ENCODE assay signal across 18 cellular contexts in genomic region chrX:39161856-39162255, GRCh38.
DNase-seq lines count a peak whose midpoint lies in the region; ATAC-seq, FAIRE-seq and TF ChIP-seq lines count a peak whose summit lies in the region.
"Had no signal": no experiment of that assay in that cellular context is flagged by ENCODE, and none has a peak within 500 bp of the region (broad histone marks: within the 10 kb centered on the region; RNA-seq: fewer than 3 reads in every experiment).

No MANE protein-coding gene starts in this region.

- no peaks in the 10 kb centered on the region for H4K20me1 ChIP-seq in HepG2 (ENCODE audit: insufficient read depth, low read length)

- H3K9ac ChIP-seq in iPS-20b (ENCODE audit: low read depth, low read length) (no peak overlapping the region), HepG2 (ENCODE audit: insufficient read depth, low read depth, low read length) (no peak overlapping the region)
- H3K9ac ChIP-seq: SK-N-SH had no signal

- H3K36me3 Mint-ChIP-seq in activated T-cell treated with anti-CD3 and anti-CD28 coated beads, Interleukin-2, amount 50 U/mL, for 4 hours (ENCODE audit: insufficient read depth) = no peaks in the 10 kb centered on the region
- no peaks in the 10 kb centered on the region for H3K36me3 Mint-ChIP-seq in WTC11
- H3K36me3 Mint-ChIP-seq in stimulated activated naive B cell treated with anti-CD40 and anti-IgM and Interleukin-4, amounts not matched to agents 10 μg/mL and 1 μg/mL and 100 μg/mL, for 72 hours = peaks cover 0 to 5% of the 10 kb centered on the region in 2 donors

- H3K79me2 ChIP-seq in HepG2 (ENCODE audit: insufficient read depth, low read length) = no peaks in the 10 kb centered on the region

- POLR2A ChIA-PET in WTC11 (lab: Charles Lee) = no interaction called here
- POLR2A ChIA-PET in HepG2 (lab: Yijun Ruan, JAX) = no interaction called here

- H3K4me1 ChIP-seq in iPS-20b (ENCODE audit: insufficient read depth, low read length) (no peaks in the 10 kb centered on the region), HepG2 (ENCODE audit: insufficient read depth, low read length) (no peaks in the 10 kb centered on the region)
- H3K4me1 ChIP-seq: ascending aorta, prostate gland had no signal

- CTCF ChIA-PET in WTC11 (lab: Charles Lee) = interaction anchor here (0.6 to 5.5 kb wide), 4 partner anchors 10 to 147 kb away, joined by 3 to 42 read pairs (median 4); no protein-coding TSS in a partner anchor
- CTCF ChIA-PET in HepG2 (lab: Yijun Ruan, JAX; ENCODE audit: low intra/inter-chr PET ratio, low total read pairs) = no interaction called here

- no peaks in the 10 kb centered on the region for H3K9me3 ChIP-seq in iPS-20b (ENCODE audit: insufficient read depth, low read depth, low read length)
- no peaks in the 10 kb centered on the region for H3K9me3 ChIP-seq in HepG2 (ENCODE audit: low read length)
- H3K9me3 ChIP-seq: ascending aorta, prostate gland, SK-N-SH, tibial artery had no signal

- TF ChIP-seq EP300 in HepG2 (IDR thresholded peaks at IDR 0.05; ENCODE audit: low read depth in 2 of 2, low read length in 2 of 2) (no peak), HepG2 (CRISPR knock-in tag; IDR thresholded peaks at IDR 0.05; ENCODE audit: borderline replicate concordance) (no peak)

- H3K4me3 ChIP-seq in iPS-20b (ENCODE audit: low read length) = peak overlapping the region; percentile 37
- H3K4me3 ChIP-seq in lower leg skin (ENCODE audit: low read depth, poor library complexity, severe bottlenecking) = no peak overlapping the region
- H3K4me3 ChIP-seq in HepG2 (replicated peaks in 1 of 3; ENCODE audit: insufficient read depth in 1 of 3, low read depth in 2 of 3, low read length in 3 of 3) = no peak overlapping the region
- H3K4me3 ChIP-seq: prostate gland had no signal

- peaks cover 27% of the 10 kb centered on the region for H3K27me3 ChIP-seq in iPS-20b (ENCODE audit: insufficient read depth, low read length)
- no peaks in the 10 kb centered on the region for H3K27me3 ChIP-seq in HepG2 (ENCODE audit: control insufficient read depth in 1 of 2, insufficient read depth in 2 of 2, low read length in 2 of 2)
- H3K27me3 ChIP-seq: ascending aorta, tibial artery had no signal

- no peak overlapping the region for H3K4me2 ChIP-seq in HepG2 (ENCODE audit: low read depth, low read length)
- H3K4me2 ChIP-seq: SK-N-SH had no signal

- ATAC-seq in activated T-cell treated with anti-CD3 and anti-CD28 coated beads, Interleukin-2, amount 50 U/mL, for 4 hours = no peak
- ATAC-seq in WTC11 (no peak), HepG2 (no peak), left ventricle myocardium superior (no peak)
- no peak for ATAC-seq in stimulated activated naive B cell treated with anti-CD40 and anti-IgM and Interleukin-4, amounts not matched to agents 10 μg/mL and 1 μg/mL and 100 μg/mL, for 72 hours (replicated peaks)
- ATAC-seq: left lobe of liver had no signal

- H3K36me3 ChIP-seq in iPS-20b (ENCODE audit: insufficient read depth, low read depth, low read length) (no peaks in the 10 kb centered on the region), HepG2 (replicated peaks in 1 of 2; ENCODE audit: control insufficient read depth in 1 of 2, insufficient read depth in 2 of 2, low read length in 2 of 2) (no peaks in the 10 kb centered on the region)
- H3K36me3 ChIP-seq: ascending aorta, prostate gland, tibial artery had no signal

- no peak for DNase-seq in activated T-cell treated with anti-CD3 and anti-CD28 coated beads, Interleukin-2, amount 50 U/mL, for 4 hours
- no peak for DNase-seq in activated T-cell treated with anti-CD3 and anti-CD28 coated beads, Interleukin-2, amount 50 U/mL, for 48 hours
- DNase-seq in WTC11 (ENCODE audit: low spot score) (no peak), lower leg skin (ENCODE audit: low spot score in 2 of 2) (no peak), HepG2 (ENCODE audit: low spot score) (no peak), left ventricle myocardium superior (no peak)
- no peak for DNase-seq in stimulated activated naive B cell treated with anti-CD40 and anti-IgM and Interleukin-4, amounts not matched to agents 10 μg/mL and 1 μg/mL and 100 μg/mL, for 72 hours
- DNase-seq: dermis blood vessel endothelial cell, NCI-H2171 treated with DMSO at 0.1 percent for 48 hours, RPMI8226, SK-N-SH, T1000, tibial artery had no signal

- H3K4me1 Mint-ChIP-seq in activated T-cell treated with anti-CD3 and anti-CD28 coated beads, Interleukin-2, amount 50 U/mL, for 4 hours (ENCODE audit: low read depth) = peaks cover 25% of the 10 kb centered on the region
- H3K4me1 Mint-ChIP-seq in WTC11 = peaks cover 15% of the 10 kb centered on the region
- H3K4me1 Mint-ChIP-seq in stimulated activated naive B cell treated with anti-CD40 and anti-IgM and Interleukin-4, amounts not matched to agents 10 μg/mL and 1 μg/mL and 100 μg/mL, for 72 hours = peaks cover 24 to 52% of the 10 kb centered on the region in 2 donors

- H2AFZ ChIP-seq in HepG2 (ENCODE audit: low read length) = no peak overlapping the region

- TF ChIP-seq POLR2A in lower leg skin (IDR thresholded peaks at IDR 0.05) (no peak), HepG2 (IDR thresholded peaks at IDR 0.05; ENCODE audit: insufficient read depth in 1 of 2, low read depth in 2 of 2, low read length in 2 of 2) (no peak)

- peaks cover 9% of the 10 kb centered on the region for H3K27me3 Mint-ChIP-seq in activated T-cell treated with anti-CD3 and anti-CD28 coated beads, Interleukin-2, amount 50 U/mL, for 4 hours (ENCODE audit: low read depth)
- H3K27me3 Mint-ChIP-seq in WTC11 (ENCODE audit: low read depth) = peaks cover 33% of the 10 kb centered on the region
- H3K27me3 Mint-ChIP-seq in stimulated activated naive B cell treated with anti-CD40 and anti-IgM and Interleukin-4, amounts not matched to agents 10 μg/mL and 1 μg/mL and 100 μg/mL, for 72 hours = peaks cover 0 to 25% of the 10 kb centered on the region in 2 donors

- H3K27ac ChIP-seq in iPS-20b (ENCODE audit: low read length) (no peak overlapping the region), HepG2 (ENCODE audit: extremely low read length, insufficient read depth, low read length) (no peak overlapping the region)
- H3K27ac ChIP-seq: ascending aorta, C4-2B, prostate gland, tibial artery had no signal

- FAIRE-seq in HepG2 (lab: Jason Lieb, UNC) = no peak

- BruUV-seq in HepG2 (replicated peaks; lab: Mats Ljungman, UMichigan) = no TSS peak

- no peak for TF ChIP-seq RAD21 in HepG2 (CRISPR knock-in tag; IDR thresholded peaks at IDR 0.05)

- in situ Hi-C loops in HepG2 (cut with HindIII; ENCODE audit: extremely low pct_ligation_motif_present, low pct_unique_long_range_greater_than_20kb) = no loop called here

- peak overlapping the region; percentile 56 for H3K4me3 Mint-ChIP-seq in activated T-cell treated with anti-CD3 and anti-CD28 coated beads, Interleukin-2, amount 50 U/mL, for 4 hours
- peak overlapping the region; percentile 62 for H3K4me3 Mint-ChIP-seq in WTC11
- H3K4me3 Mint-ChIP-seq in stimulated activated naive B cell treated with anti-CD40 and anti-IgM and Interleukin-4, amounts not matched to agents 10 μg/mL and 1 μg/mL and 100 μg/mL, for 72 hours = peak overlapping the region; percentile 51 to 74

- no peak for TF ChIP-seq CTCF in WTC11 (IDR thresholded peaks at IDR 0.05)
- TF ChIP-seq CTCF in lower leg skin (IDR thresholded peaks at IDR 0.05) = no peak
- TF ChIP-seq CTCF in HepG2 (CRISPR knock-in tag; IDR thresholded peaks at IDR 0.05) = no peak

- intact Hi-C loops in lower leg skin (cut with DNase I; ENCODE audit: low total_unique reads) (no loop called here), HepG2 (cut with micrococcal nuclease; ENCODE audit: unreplicated experiment) (no loop called here), left ventricle myocardium superior (cut with micrococcal nuclease) (no loop called here)

- H3K9me3 Mint-ChIP-seq in activated T-cell treated with anti-CD3 and anti-CD28 coated beads, Interleukin-2, amount 50 U/mL, for 4 hours = no peaks in the 10 kb centered on the region
- H3K9me3 Mint-ChIP-seq in WTC11 = no peaks in the 10 kb centered on the region
- no peaks in the 10 kb centered on the region for H3K9me3 Mint-ChIP-seq in stimulated activated naive B cell treated with anti-CD40 and anti-IgM and Interleukin-4, amounts not matched to agents 10 μg/mL and 1 μg/mL and 100 μg/mL, for 72 hours

- H3K27ac Mint-ChIP-seq in WTC11 = no peak overlapping the region
- no peak overlapping the region for H3K27ac Mint-ChIP-seq in stimulated activated naive B cell treated with anti-CD40 and anti-IgM and Interleukin-4, amounts not matched to agents 10 μg/mL and 1 μg/mL and 100 μg/mL, for 72 hours

TF ChIP-seq in WTC11, 78 proteins besides CTCF, POLR2A, EP300 and RAD21:
- TF ChIP-seq ZNF512 (CRISPR knock-in tag; IDR thresholded peaks at IDR 0.05; ENCODE audit: borderline replicate concordance) (peak; percentile 89; the same call in 1 of the 2 replicates), NR1H2 (CRISPR knock-in tag; IDR thresholded peaks at IDR 0.05) (no peak)

TF ChIP-seq in HepG2, 621 proteins besides CTCF, POLR2A, EP300 and RAD21 (continues in another document):
- TF ChIP-seq ZBTB3 (CRISPR knock-in tag; IDR thresholded peaks at IDR 0.05; ENCODE audit: borderline replicate concordance, low read depth) (no peak), DPF2 (CRISPR knock-in tag; IDR thresholded peaks at IDR 0.05; ENCODE audit: borderline replicate concordance, low read depth) (no peak), BORCS8-MEF2B (CRISPR knock-in tag; IDR thresholded peaks at IDR 0.05) (no peak), ZNF367 (CRISPR knock-in tag; IDR thresholded peaks at IDR 0.05; ENCODE audit: borderline replicate concordance) (no peak), FUBP1 (CRISPR knock-in tag; IDR thresholded peaks at IDR 0.05; ENCODE audit: borderline replicate concordance) (no peak), ZNF660 (CRISPR knock-in tag; IDR thresholded peaks at IDR 0.05; ENCODE audit: borderline replicate concordance, low read depth) (no peak), RFXANK (CRISPR knock-in tag; IDR thresholded peaks at IDR 0.05) (no peak), MAF1 (CRISPR knock-in tag; IDR thresholded peaks at IDR 0.05; ENCODE audit: borderline replicate concordance) (no peak), YY1 (IDR thresholded peaks at IDR 0.05; ENCODE audit: insufficient read depth, insufficient replicate concordance, low read depth, low read length) (no peak), TBX3 (IDR thresholded peaks at IDR 0.05; ENCODE audit: borderline replicate concordance) (no peak)
